17 cellular contexts compared by ENCODE assay signal in genomic region chr1:26496881-26497280, GRCh38.
"Had no signal": no experiment of that assay in that cellular context is flagged by ENCODE, and none has a peak within 500 bp of the region (broad histone marks: within the 10 kb centered on the region; RNA-seq: fewer than 3 reads in every experiment).

No MANE protein-coding gene starts in this region.

- H3K4me3 Mint-ChIP-seq: activated CD4-positive, alpha-beta memory T cell treated with anti-CD3 and anti-CD28 coated beads for 36 hours; activated T-cell treated with anti-CD3 and anti-CD28 coated beads, Interleukin-2, amount 50 U/mL, for 72 hours had no signal

- H3K27me3 ChIP-seq: colonic mucosa, esophagus muscularis mucosa, heart left ventricle, right atrium auricular region, tibial nerve had no signal

- H3K4me2 ChIP-seq: SK-N-SH had no signal

- H3K4me3 ChIP-seq: colonic mucosa, esophagus muscularis mucosa, heart left ventricle, right atrium auricular region, tibial nerve had no signal

- H3K27me3 Mint-ChIP-seq: activated CD4-positive, alpha-beta memory T cell treated with anti-CD3 and anti-CD28 coated beads for 36 hours; naive thymus-derived CD8-positive, alpha-beta T cell had no signal

- H3K27ac Mint-ChIP-seq: activated CD4-positive, alpha-beta memory T cell treated with anti-CD3 and anti-CD28 coated beads for 36 hours; activated T-cell treated with anti-CD3 and anti-CD28 coated beads, Interleukin-2, amount 50 U/mL, for 72 hours had no signal

- H3K9me3 ChIP-seq: colonic mucosa, esophagus muscularis mucosa, heart left ventricle, right atrium auricular region, SK-N-SH, tibial nerve had no signal

- H3K36me3 ChIP-seq: colonic mucosa, esophagus muscularis mucosa, heart left ventricle, right atrium auricular region, tibial nerve had no signal

- H3K9ac ChIP-seq: SK-N-SH had no signal

- H3K27ac ChIP-seq: colonic mucosa, esophagus muscularis mucosa, heart left ventricle, right atrium auricular region, tibial nerve had no signal

- H3K9me3 Mint-ChIP-seq: activated CD4-positive, alpha-beta memory T cell treated with anti-CD3 and anti-CD28 coated beads for 36 hours; activated T-cell treated with anti-CD3 and anti-CD28 coated beads, Interleukin-2, amount 50 U/mL, for 72 hours; naive thymus-derived CD8-positive, alpha-beta T cell had no signal

- H3K4me1 ChIP-seq: colonic mucosa had no signal

- H3K36me3 Mint-ChIP-seq: activated CD4-positive, alpha-beta memory T cell treated with anti-CD3 and anti-CD28 coated beads for 36 hours; naive thymus-derived CD8-positive, alpha-beta T cell had no signal

- ATAC-seq: activated T-cell treated with anti-CD3 and anti-CD28 coated beads, Interleukin-2, amount 50 U/mL, for 72 hours; heart left ventricle; left colon; naive thymus-derived CD8-positive, alpha-beta T cell had no signal

- DNase-seq: activated CD4-positive, alpha-beta memory T cell treated with anti-CD3 and anti-CD28 coated beads for 36 hours; activated CD4-positive, CD25-positive, alpha-beta regulatory T cell treated with anti-CD3 and anti-CD28 coated beads, Interleukin-2, amount 50 U/mL, for 72 hours; activated T-cell treated with anti-CD3 and anti-CD28 coated beads, Interleukin-2, amount 50 U/mL, for 72 hours; colonic mucosa; foreskin melanocyte; naive thymus-derived CD8-positive, alpha-beta T cell; SK-N-SH; small intestine; stimulated activated CD4-positive, alpha-beta T cell treated with anti-CD3 and anti-CD28 coated beads, Interleukin-4, amount 100 ng/mL, for 24 hours; stimulated activated naive CD4-positive, alpha-beta T cell treated with Interleukin-2 at 50 U/mL for 16 hours; T-helper 1 cell; T1000 had no signal
